34 cellular contexts compared by ENCODE assay signal in genomic region chr2:101080214-101081068, GRCh38.
DNase-seq lines count a peak whose midpoint lies in the region; ATAC-seq, FAIRE-seq and TF ChIP-seq lines count a peak whose summit lies in the region.
"Had no signal": no experiment of that assay in that cellular context is flagged by ENCODE, and none has a peak within 500 bp of the region (broad histone marks: within the 10 kb centered on the region; RNA-seq: fewer than 3 reads in every experiment).

No MANE protein-coding gene starts in this region.

- H3K27ac Mint-ChIP-seq in WTC11 (no peak overlapping the region), osteocyte (ENCODE audit: unreplicated experiment) (no peak overlapping the region)
- H3K27ac Mint-ChIP-seq: activated T-cell treated with anti-CD3 and anti-CD28 coated beads, Interleukin-2, amount 50 U/mL, for 72 hours; endodermal cell; neural progenitor cell; T-helper 1 cell treated with Interleukin-12 subunit alpha and Interleukin-12 subunit beta and Interleukin-4 antibody, amounts not matched to agents 30 μg/mL and 1 μg/mL, for 36 hours; type B pancreatic cell had no signal

- TF ChIP-seq CTCF in WTC11 (IDR thresholded peaks at IDR 0.05) (no peak), osteocyte (IDR thresholded peaks at IDR 0.05) (no peak)

- H3K4me1 ChIP-seq in small intestine (ENCODE audit: control insufficient read depth in 2 of 2, insufficient read depth in 1 of 2, low read depth in 1 of 2, low read length in 1 of 2), result peaks cover 0 to 6% of the 10 kb centered on the region in 2 donors
- H3K4me1 ChIP-seq: BLaER1, neural progenitor cell had no signal

- FAIRE-seq in small intestine (lab: Jason Lieb, UNC), result no peak
- FAIRE-seq: GM12878, TTC549 had no signal

- H3K36me3 Mint-ChIP-seq in WTC11, result peaks cover 38% of the 10 kb centered on the region
- H3K36me3 Mint-ChIP-seq in osteocyte (ENCODE audit: unreplicated experiment), result peaks cover 5% of the 10 kb centered on the region

- no peaks in the 10 kb centered on the region for H3K27me3 Mint-ChIP-seq in WTC11 (ENCODE audit: low read depth)
- H3K27me3 Mint-ChIP-seq in osteocyte (ENCODE audit: unreplicated experiment), result no peaks in the 10 kb centered on the region
- H3K27me3 Mint-ChIP-seq: type B pancreatic cell had no signal

- CTCF ChIA-PET in WTC11 (lab: Charles Lee), result no interaction called here

- H3K4me3 Mint-ChIP-seq in WTC11, result no peak overlapping the region
- no peak overlapping the region for H3K4me3 Mint-ChIP-seq in osteocyte (ENCODE audit: unreplicated experiment)
- H3K4me3 Mint-ChIP-seq: activated T-cell treated with anti-CD3 and anti-CD28 coated beads, Interleukin-2, amount 50 U/mL, for 72 hours; central memory CD8-positive, alpha-beta T cell; endodermal cell; neural progenitor cell; T-helper 1 cell treated with Interleukin-12 subunit alpha and Interleukin-12 subunit beta and Interleukin-4 antibody, amounts not matched to agents 30 μg/mL and 1 μg/mL, for 36 hours; type B pancreatic cell had no signal

- no peak for ATAC-seq in WTC11
- ATAC-seq: activated CD4-positive, CD25-positive, alpha-beta regulatory T cell treated with anti-CD3 and anti-CD28 coated beads, Interleukin-2, amount 50 U/mL, for 24 hours; activated T-cell treated with anti-CD3 and anti-CD28 coated beads, Interleukin-2, amount 50 U/mL, for 72 hours; GM12878; HCT116; SK-N-SH treated with all-trans-retinoic acid at 6 μM for 48 hours had no signal

- no peaks in the 10 kb centered on the region for H3K27me3 ChIP-seq in small intestine (ENCODE audit: control insufficient read depth in 2 of 2, insufficient read depth in 2 of 2, low read length in 2 of 2)
- H3K27me3 ChIP-seq: BLaER1, esophagus muscularis mucosa, heart right ventricle, neural progenitor cell had no signal

- H3K4me1 Mint-ChIP-seq in WTC11, result peaks cover 3% of the 10 kb centered on the region
- H3K4me1 Mint-ChIP-seq in osteocyte (ENCODE audit: unreplicated experiment), result peaks cover 9% of the 10 kb centered on the region
- H3K4me1 Mint-ChIP-seq: central memory CD8-positive, alpha-beta T cell; endodermal cell; neural progenitor cell had no signal

- POLR2A ChIA-PET in WTC11 (lab: Charles Lee), result no interaction called here

- peaks cover 23% of the 10 kb centered on the region for H3K9me3 Mint-ChIP-seq in WTC11
- H3K9me3 Mint-ChIP-seq in osteocyte (ENCODE audit: unreplicated experiment), result no peaks in the 10 kb centered on the region
- H3K9me3 Mint-ChIP-seq: central memory CD8-positive, alpha-beta T cell; T-helper 1 cell treated with Interleukin-12 subunit alpha and Interleukin-12 subunit beta and Interleukin-4 antibody, amounts not matched to agents 30 μg/mL and 1 μg/mL, for 36 hours had no signal

- peak overlapping the region; percentile 80 to 87 for H3K27ac ChIP-seq in small intestine (ENCODE audit: low read depth in 1 of 2, low read length in 1 of 2)
- H3K27ac ChIP-seq: BLaER1, esophagus muscularis mucosa, heart right ventricle, neural progenitor cell had no signal

- no peaks in the 10 kb centered on the region for H3K9me3 ChIP-seq in small intestine (ENCODE audit: control insufficient read depth, low read depth)
- H3K9me3 ChIP-seq: BLaER1, esophagus muscularis mucosa had no signal

- DNase-seq in LoVo (ENCODE audit: low spot score), result peak; percentile 85
- DNase-seq in WTC11 (ENCODE audit: low spot score), result no peak
- peak; percentile 71 for DNase-seq in mucosa of gallbladder (ENCODE audit: low spot score)
- peak; percentile 97 for DNase-seq in small intestine
- DNase-seq in NOMO-1 (lab: John Stamatoyannopoulos, UW; ENCODE audit: unreplicated experiment in 2 of 2), result no peak
- DNase-seq in retina, result no peak
- DNase-seq in osteocyte (ENCODE audit: extremely low spot score, unreplicated experiment), result no peak
- DNase-seq in NCI-H748 treated with DMSO at 0.1 percent for 48 hours (lab: John Stamatoyannopoulos, UW), result no peak
- DNase-seq: activated CD4-positive, alpha-beta T cell treated with anti-CD3 and anti-CD28 coated beads, Interleukin-2, amount 50 U/mL, for 48 hours; activated naive CD4-positive, alpha-beta T cell treated with Interleukin-2 at 50 U/mL for 16 hours; activated T-cell treated with anti-CD3 and anti-CD28 coated beads, Interleukin-2, amount 50 U/mL, for 72 hours; dermis blood vessel endothelial cell; DMS153; endodermal cell; foreskin fibroblast; heart right ventricle; IMR-90; kidney glomerular epithelial cell; NCI-H1092; NCI-H1694 treated with DMSO at 0.1 percent for 48 hours; NCI-H446; stimulated activated CD4-positive, alpha-beta T cell treated with anti-CD3 and anti-CD28 coated beads, Interleukin-15, amount 100 ng/mL, for 24 hours; stimulated activated CD4-positive, alpha-beta T cell treated with anti-CD3 and anti-CD28 coated beads, Interleukin-4, amount 100 ng/mL, for 4 hours had no signal

- no peaks in the 10 kb centered on the region for H3K36me3 ChIP-seq in small intestine (ENCODE audit: control insufficient read depth in 2 of 2, insufficient read depth in 2 of 2, low read length in 2 of 2)
- H3K36me3 ChIP-seq: BLaER1, neural progenitor cell had no signal

- WGBS in small intestine, 3 donors, result 63 to 82% (median 69%) methylated on average over 14 of the region's 14 CpGs

- H3K4me3 ChIP-seq in small intestine (ENCODE audit: low read depth in 1 of 2, low read length in 2 of 2), result no peak overlapping the region
- H3K4me3 ChIP-seq: BLaER1, esophagus muscularis mucosa, GM12878, heart right ventricle, neural progenitor cell had no signal

TF ChIP-seq in WTC11, 78 proteins besides CTCF, POLR2A, EP300 and RAD21:
- TF ChIP-seq SMAD3 (CRISPR knock-in tag; IDR thresholded peaks at IDR 0.05; ENCODE audit: borderline replicate concordance) (no peak), ZNF121 (CRISPR knock-in tag; IDR thresholded peaks at IDR 0.05) (peak; percentile 62; the same call in 1 of the 2 replicates)

Comparison
In these comparisons a context has a peak if more than half of its experiments do, and no peak if none do; other contexts are left out.
1. DNase-seq: peak in LoVo (single experiment), mucosa of gallbladder (single experiment) and small intestine (single experiment); none in WTC11 (single experiment), NOMO-1 (0 of 2), retina (single experiment), osteocyte (single experiment) and NCI-H748 treated with DMSO at 0.1 percent for 48 hours (single experiment).